Comparison of ENCODE assay signal across 1 cellular context in genomic region chr9:132670359-132670815, GRCh38.
TF ChIP-seq lines count a peak whose summit lies in the region.

Gene GTF3C4 (plus strand): TSS chr9:132670464. CDS start chr9:132670599, 135 bp downstream.

TF ChIP-seq in HepG2, 621 proteins besides CTCF, POLR2A, EP300 and RAD21 (continued from another document and continues in another):
- no peak for TF ChIP-seq USF2 (IDR thresholded peaks at IDR 0.05; ENCODE audit: low read depth, low read length)
- TF ChIP-seq USF2 (CRISPR knock-in tag; IDR thresholded peaks at IDR 0.05; ENCODE audit: borderline replicate concordance), result no peak
- peak; percentile 93 for TF ChIP-seq YEATS2 (CRISPR knock-in tag; IDR thresholded peaks at IDR 0.05; ENCODE audit: borderline replicate concordance)
- TF ChIP-seq ZNF280B (CRISPR knock-in tag; IDR thresholded peaks at IDR 0.05; ENCODE audit: borderline replicate concordance), result no peak
- TF ChIP-seq KLF11 (CRISPR knock-in tag; IDR thresholded peaks at IDR 0.05), result no peak
- no peak for TF ChIP-seq CCDC6 (CRISPR knock-in tag; IDR thresholded peaks at IDR 0.05)
- no peak; the same call in 1 of the 2 replicates for TF ChIP-seq ZHX2 (IDR thresholded peaks at IDR 0.05; ENCODE audit: low read depth)
- TF ChIP-seq ZHX2 (CRISPR knock-in tag; IDR thresholded peaks at IDR 0.05; ENCODE audit: borderline replicate concordance), result no peak
- TF ChIP-seq ZFYVE20 (CRISPR knock-in tag; IDR thresholded peaks at IDR 0.05; ENCODE audit: borderline replicate concordance, low read depth), result no peak
- no peak for TF ChIP-seq DMTF1 (CRISPR knock-in tag; IDR thresholded peaks at IDR 0.05)
- no peak for TF ChIP-seq NCOA2 (CRISPR knock-in tag; IDR thresholded peaks at IDR 0.05)
- peak; percentile 54 for TF ChIP-seq NR2C2 (CRISPR knock-in tag; IDR thresholded peaks at IDR 0.05; ENCODE audit: borderline replicate concordance)
- TF ChIP-seq ZNF614 (CRISPR knock-in tag; IDR thresholded peaks at IDR 0.05; ENCODE audit: borderline replicate concordance), result 0 out of 2 replicates have a peak, but pooled peaks have one; percentile 6
- no peak for TF ChIP-seq ZNF512B (CRISPR knock-in tag; IDR thresholded peaks at IDR 0.05; ENCODE audit: borderline replicate concordance)
- TF ChIP-seq THRA (CRISPR knock-in tag; IDR thresholded peaks at IDR 0.05; ENCODE audit: borderline replicate concordance), result no peak
- no peak for TF ChIP-seq GMEB2 (CRISPR knock-in tag; IDR thresholded peaks at IDR 0.05; ENCODE audit: low read depth)
- no peak for TF ChIP-seq ZNF44 (CRISPR knock-in tag; IDR thresholded peaks at IDR 0.05)
- TF ChIP-seq JARID2 (CRISPR knock-in tag; IDR thresholded peaks at IDR 0.05; ENCODE audit: insufficient replicate concordance), result no peak
- no peak for TF ChIP-seq ETV5 (CRISPR knock-in tag; IDR thresholded peaks at IDR 0.05; ENCODE audit: borderline replicate concordance)
- no peak for TF ChIP-seq ELF4 (CRISPR knock-in tag; IDR thresholded peaks at IDR 0.05; ENCODE audit: borderline replicate concordance)
- no peak for TF ChIP-seq ZNF446 (CRISPR knock-in tag; IDR thresholded peaks at IDR 0.05)
- TF ChIP-seq ZNF124 (CRISPR knock-in tag; IDR thresholded peaks at IDR 0.05), result no peak
- no peak for TF ChIP-seq EHMT2 (IDR thresholded peaks at IDR 0.05; ENCODE audit: borderline replicate concordance, low read depth, low read length)
- TF ChIP-seq DR1 (CRISPR knock-in tag; IDR thresholded peaks at IDR 0.05), result 0 out of 2 replicates have a peak, but pooled peaks have one; percentile 35
- no peak for TF ChIP-seq SMARCC2 (IDR thresholded peaks at IDR 0.05)
- TF ChIP-seq EED (CRISPR knock-in tag; IDR thresholded peaks at IDR 0.05), result no peak
- TF ChIP-seq CREB3 (CRISPR knock-in tag; IDR thresholded peaks at IDR 0.05), result no peak
- TF ChIP-seq ZKSCAN5 (CRISPR knock-in tag; IDR thresholded peaks at IDR 0.05), result no peak
- no peak for TF ChIP-seq CERS6 (CRISPR knock-in tag; IDR thresholded peaks at IDR 0.05)
- TF ChIP-seq ZNF616 (CRISPR knock-in tag; IDR thresholded peaks at IDR 0.05; ENCODE audit: low read depth), result no peak
- TF ChIP-seq ZNF256 (CRISPR knock-in tag; conservative IDR thresholded peaks at IDR 0.05), result no peak
- TF ChIP-seq ZBTB43 (CRISPR knock-in tag; conservative IDR thresholded peaks at IDR 0.05), result no peak
- TF ChIP-seq AGO1 (IDR thresholded peaks at IDR 0.05; ENCODE audit: low read depth, low read length, poor library complexity, severe bottlenecking), result no peak
- TF ChIP-seq SRSF4 (IDR thresholded peaks at IDR 0.05; ENCODE audit: low read depth, low read length, poor library complexity, severe bottlenecking), result no peak
- TF ChIP-seq BRF2 (CRISPR knock-in tag; IDR thresholded peaks at IDR 0.05), result 0 out of 2 replicates have a peak, but pooled peaks have one; percentile 33
